In the genomic region with DNA sequence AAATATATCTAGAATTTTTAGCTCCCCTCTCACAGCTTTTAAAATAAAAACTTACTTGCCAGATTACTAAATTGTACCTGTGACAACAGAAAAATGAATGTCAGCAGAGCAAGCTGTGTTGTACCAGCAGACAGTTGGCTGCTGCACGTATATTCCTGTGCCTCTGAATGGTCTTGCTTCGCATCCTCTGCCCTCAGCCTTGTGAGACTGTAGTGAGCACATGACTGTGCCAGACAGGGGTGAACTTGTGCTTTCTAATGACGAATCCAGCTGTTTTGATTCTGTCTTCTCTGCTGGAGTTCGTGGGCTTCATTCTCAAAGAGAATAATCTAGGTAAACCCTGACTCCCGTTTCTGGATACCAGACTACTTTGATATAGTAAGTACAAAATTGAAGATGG, we compare ENCODE assay signal across 2 cellular contexts.
TF ChIP-seq lines count a peak whose summit lies in the region.

No MANE protein-coding gene starts in this region.

TF ChIP-seq in IMR-90, 13 proteins besides CTCF, POLR2A, EP300 and RAD21:
- no peak for TF ChIP-seq CEBPB (IDR thresholded peaks at IDR 0.05; ENCODE audit: low read depth, low read length)
- no peak for TF ChIP-seq CHD1 (IDR thresholded peaks at IDR 0.05; ENCODE audit: low read depth, low read length)
- TF ChIP-seq FOS (IDR thresholded peaks at IDR 0.05; ENCODE audit: low read depth, low read length) = no peak
- TF ChIP-seq, protein P1, sequence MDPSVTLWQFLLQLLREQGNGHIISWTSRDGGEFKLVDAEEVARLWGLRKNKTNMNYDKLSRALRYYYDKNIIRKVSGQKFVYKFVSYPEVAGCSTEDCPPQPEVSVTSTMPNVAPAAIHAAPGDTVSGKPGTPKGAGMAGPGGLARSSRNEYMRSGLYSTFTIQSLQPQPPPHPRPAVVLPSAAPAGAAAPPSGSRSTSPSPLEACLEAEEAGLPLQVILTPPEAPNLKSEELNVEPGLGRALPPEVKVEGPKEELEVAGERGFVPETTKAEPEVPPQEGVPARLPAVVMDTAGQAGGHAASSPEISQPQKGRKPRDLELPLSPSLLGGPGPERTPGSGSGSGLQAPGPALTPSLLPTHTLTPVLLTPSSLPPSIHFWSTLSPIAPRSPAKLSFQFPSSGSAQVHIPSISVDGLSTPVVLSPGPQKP (IDR thresholded peaks at IDR 0.05; ENCODE audit: borderline replicate concordance, low read depth, low read length) = no peak
- TF ChIP-seq, protein P2, sequence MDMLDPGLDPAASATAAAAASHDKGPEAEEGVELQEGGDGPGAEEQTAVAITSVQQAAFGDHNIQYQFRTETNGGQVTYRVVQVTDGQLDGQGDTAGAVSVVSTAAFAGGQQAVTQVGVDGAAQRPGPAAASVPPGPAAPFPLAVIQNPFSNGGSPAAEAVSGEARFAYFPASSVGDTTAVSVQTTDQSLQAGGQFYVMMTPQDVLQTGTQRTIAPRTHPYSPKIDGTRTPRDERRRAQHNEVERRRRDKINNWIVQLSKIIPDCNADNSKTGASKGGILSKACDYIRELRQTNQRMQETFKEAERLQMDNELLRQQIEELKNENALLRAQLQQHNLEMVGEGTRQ (IDR thresholded peaks at IDR 0.05; ENCODE audit: low read depth, low read length) = no peak
- TF ChIP-seq BHLHE40 (IDR thresholded peaks at IDR 0.05; ENCODE audit: low read depth, low read length) = no peak
- TF ChIP-seq RFX5 (IDR thresholded peaks at IDR 0.05; ENCODE audit: low read depth, low read length) = no peak
- no peak for TF ChIP-seq SMC3 (IDR thresholded peaks at IDR 0.05; ENCODE audit: low read depth, low read length)
- TF ChIP-seq MAZ (IDR thresholded peaks at IDR 0.05; ENCODE audit: borderline replicate concordance, low read depth, low read length) = no peak
- no peak for TF ChIP-seq NFE2L2 (IDR thresholded peaks at IDR 0.05; ENCODE audit: low read depth, low read length)
- no peak for TF ChIP-seq MAFK (IDR thresholded peaks at IDR 0.05; ENCODE audit: low read depth, low read length)
- no peak for TF ChIP-seq RCOR1 (IDR thresholded peaks at IDR 0.05; ENCODE audit: insufficient replicate concordance, low read length)
- no peak for TF ChIP-seq MXI1 (IDR thresholded peaks at IDR 0.05; ENCODE audit: borderline replicate concordance, low read depth, low read length)

TF ChIP-seq in WTC11, 78 proteins besides CTCF, POLR2A, EP300 and RAD21:
- TF ChIP-seq, protein P3, sequence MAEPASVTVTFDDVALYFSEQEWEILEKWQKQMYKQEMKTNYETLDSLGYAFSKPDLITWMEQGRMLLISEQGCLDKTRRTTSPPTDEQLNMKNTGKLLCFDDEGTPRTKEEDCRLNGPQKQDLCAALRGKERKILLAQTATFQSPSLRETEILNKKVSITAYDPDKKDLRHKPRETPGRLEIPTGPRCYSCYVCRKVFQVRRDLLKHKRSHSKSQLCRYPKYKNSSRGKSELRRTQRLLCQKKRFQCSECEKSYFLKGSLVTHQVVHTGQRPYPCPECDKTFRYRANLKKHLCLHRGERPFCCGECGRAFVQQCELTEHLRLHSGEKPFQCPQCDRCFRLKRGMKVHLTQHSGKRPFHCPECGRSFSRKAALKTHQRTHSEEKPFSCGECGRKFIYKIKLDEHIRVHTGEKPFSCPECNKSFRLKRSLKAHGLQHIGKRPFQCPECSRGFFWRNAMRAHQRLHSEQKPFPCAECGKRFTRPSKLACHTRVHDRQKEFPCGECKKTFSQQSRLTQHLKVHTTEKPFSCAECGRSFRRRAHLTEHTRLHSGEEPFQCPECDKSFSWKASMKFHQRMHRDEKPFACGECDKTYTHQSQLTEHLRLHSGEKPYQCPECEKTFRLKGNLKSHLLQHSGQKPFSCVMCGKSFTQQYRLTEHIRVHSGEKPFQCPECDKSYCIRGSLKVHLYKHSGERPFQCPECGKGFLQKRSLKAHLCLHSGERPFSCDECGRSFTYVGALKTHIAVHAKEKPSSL (CRISPR knock-in tag; conservative IDR thresholded peaks at IDR 0.05) = no peak
- no peak for TF ChIP-seq ZNF121 (CRISPR knock-in tag; IDR thresholded peaks at IDR 0.05)
- TF ChIP-seq, protein P4, sequence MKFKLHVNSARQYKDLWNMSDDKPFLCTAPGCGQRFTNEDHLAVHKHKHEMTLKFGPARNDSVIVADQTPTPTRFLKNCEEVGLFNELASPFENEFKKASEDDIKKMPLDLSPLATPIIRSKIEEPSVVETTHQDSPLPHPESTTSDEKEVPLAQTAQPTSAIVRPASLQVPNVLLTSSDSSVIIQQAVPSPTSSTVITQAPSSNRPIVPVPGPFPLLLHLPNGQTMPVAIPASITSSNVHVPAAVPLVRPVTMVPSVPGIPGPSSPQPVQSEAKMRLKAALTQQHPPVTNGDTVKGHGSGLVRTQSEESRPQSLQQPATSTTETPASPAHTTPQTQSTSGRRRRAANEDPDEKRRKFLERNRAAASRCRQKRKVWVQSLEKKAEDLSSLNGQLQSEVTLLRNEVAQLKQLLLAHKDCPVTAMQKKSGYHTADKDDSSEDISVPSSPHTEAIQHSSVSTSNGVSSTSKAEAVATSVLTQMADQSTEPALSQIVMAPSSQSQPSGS (CRISPR knock-in tag; IDR thresholded peaks at IDR 0.05; ENCODE audit: borderline replicate concordance, low read depth) = no peak
- TF ChIP-seq, protein P5, sequence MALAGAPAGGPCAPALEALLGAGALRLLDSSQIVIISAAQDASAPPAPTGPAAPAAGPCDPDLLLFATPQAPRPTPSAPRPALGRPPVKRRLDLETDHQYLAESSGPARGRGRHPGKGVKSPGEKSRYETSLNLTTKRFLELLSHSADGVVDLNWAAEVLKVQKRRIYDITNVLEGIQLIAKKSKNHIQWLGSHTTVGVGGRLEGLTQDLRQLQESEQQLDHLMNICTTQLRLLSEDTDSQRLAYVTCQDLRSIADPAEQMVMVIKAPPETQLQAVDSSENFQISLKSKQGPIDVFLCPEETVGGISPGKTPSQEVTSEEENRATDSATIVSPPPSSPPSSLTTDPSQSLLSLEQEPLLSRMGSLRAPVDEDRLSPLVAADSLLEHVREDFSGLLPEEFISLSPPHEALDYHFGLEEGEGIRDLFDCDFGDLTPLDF (CRISPR knock-in tag; IDR thresholded peaks at IDR 0.05) = no peak
- TF ChIP-seq, protein P6, sequence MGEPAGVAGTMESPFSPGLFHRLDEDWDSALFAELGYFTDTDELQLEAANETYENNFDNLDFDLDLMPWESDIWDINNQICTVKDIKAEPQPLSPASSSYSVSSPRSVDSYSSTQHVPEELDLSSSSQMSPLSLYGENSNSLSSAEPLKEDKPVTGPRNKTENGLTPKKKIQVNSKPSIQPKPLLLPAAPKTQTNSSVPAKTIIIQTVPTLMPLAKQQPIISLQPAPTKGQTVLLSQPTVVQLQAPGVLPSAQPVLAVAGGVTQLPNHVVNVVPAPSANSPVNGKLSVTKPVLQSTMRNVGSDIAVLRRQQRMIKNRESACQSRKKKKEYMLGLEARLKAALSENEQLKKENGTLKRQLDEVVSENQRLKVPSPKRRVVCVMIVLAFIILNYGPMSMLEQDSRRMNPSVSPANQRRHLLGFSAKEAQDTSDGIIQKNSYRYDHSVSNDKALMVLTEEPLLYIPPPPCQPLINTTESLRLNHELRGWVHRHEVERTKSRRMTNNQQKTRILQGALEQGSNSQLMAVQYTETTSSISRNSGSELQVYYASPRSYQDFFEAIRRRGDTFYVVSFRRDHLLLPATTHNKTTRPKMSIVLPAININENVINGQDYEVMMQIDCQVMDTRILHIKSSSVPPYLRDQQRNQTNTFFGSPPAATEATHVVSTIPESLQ (CRISPR knock-in tag; IDR thresholded peaks at IDR 0.05) = no peak
- TF ChIP-seq, protein P7, sequence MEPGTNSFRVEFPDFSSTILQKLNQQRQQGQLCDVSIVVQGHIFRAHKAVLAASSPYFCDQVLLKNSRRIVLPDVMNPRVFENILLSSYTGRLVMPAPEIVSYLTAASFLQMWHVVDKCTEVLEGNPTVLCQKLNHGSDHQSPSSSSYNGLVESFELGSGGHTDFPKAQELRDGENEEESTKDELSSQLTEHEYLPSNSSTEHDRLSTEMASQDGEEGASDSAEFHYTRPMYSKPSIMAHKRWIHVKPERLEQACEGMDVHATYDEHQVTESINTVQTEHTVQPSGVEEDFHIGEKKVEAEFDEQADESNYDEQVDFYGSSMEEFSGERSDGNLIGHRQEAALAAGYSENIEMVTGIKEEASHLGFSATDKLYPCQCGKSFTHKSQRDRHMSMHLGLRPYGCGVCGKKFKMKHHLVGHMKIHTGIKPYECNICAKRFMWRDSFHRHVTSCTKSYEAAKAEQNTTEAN (CRISPR knock-in tag; IDR thresholded peaks at IDR 0.05) = no peak
- no peak for TF ChIP-seq NFE2L1 (CRISPR knock-in tag; IDR thresholded peaks at IDR 0.05)
- TF ChIP-seq JUN (CRISPR knock-in tag; IDR thresholded peaks at IDR 0.05) = no peak
- TF ChIP-seq, protein P8, sequence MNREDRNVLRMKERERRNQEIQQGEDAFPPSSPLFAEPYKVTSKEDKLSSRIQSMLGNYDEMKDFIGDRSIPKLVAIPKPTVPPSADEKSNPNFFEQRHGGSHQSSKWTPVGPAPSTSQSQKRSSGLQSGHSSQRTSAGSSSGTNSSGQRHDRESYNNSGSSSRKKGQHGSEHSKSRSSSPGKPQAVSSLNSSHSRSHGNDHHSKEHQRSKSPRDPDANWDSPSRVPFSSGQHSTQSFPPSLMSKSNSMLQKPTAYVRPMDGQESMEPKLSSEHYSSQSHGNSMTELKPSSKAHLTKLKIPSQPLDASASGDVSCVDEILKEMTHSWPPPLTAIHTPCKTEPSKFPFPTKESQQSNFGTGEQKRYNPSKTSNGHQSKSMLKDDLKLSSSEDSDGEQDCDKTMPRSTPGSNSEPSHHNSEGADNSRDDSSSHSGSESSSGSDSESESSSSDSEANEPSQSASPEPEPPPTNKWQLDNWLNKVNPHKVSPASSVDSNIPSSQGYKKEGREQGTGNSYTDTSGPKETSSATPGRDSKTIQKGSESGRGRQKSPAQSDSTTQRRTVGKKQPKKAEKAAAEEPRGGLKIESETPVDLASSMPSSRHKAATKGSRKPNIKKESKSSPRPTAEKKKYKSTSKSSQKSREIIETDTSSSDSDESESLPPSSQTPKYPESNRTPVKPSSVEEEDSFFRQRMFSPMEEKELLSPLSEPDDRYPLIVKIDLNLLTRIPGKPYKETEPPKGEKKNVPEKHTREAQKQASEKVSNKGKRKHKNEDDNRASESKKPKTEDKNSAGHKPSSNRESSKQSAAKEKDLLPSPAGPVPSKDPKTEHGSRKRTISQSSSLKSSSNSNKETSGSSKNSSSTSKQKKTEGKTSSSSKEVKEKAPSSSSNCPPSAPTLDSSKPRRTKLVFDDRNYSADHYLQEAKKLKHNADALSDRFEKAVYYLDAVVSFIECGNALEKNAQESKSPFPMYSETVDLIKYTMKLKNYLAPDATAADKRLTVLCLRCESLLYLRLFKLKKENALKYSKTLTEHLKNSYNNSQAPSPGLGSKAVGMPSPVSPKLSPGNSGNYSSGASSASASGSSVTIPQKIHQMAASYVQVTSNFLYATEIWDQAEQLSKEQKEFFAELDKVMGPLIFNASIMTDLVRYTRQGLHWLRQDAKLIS (CRISPR knock-in tag; IDR thresholded peaks at IDR 0.05; ENCODE audit: borderline replicate concordance) = no peak
- TF ChIP-seq JAZF1 (CRISPR knock-in tag; IDR thresholded peaks at IDR 0.05) = no peak
- TF ChIP-seq, protein P9, sequence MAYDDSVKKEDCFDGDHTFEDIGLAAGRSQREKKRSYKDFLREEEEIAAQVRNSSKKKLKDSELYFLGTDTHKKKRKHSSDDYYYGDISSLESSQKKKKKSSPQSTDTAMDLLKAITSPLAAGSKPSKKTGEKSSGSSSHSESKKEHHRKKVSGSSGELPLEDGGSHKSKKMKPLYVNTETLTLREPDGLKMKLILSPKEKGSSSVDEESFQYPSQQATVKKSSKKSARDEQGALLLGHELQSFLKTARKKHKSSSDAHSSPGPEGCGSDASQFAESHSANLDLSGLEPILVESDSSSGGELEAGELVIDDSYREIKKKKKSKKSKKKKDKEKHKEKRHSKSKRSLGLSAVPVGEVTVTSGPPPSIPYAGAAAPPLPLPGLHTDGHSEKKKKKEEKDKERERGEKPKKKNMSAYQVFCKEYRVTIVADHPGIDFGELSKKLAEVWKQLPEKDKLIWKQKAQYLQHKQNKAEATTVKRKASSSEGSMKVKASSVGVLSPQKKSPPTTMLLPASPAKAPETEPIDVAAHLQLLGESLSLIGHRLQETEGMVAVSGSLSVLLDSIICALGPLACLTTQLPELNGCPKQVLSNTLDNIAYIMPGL (CRISPR knock-in tag; IDR thresholded peaks at IDR 0.05) = no peak
- TF ChIP-seq, protein P10, sequence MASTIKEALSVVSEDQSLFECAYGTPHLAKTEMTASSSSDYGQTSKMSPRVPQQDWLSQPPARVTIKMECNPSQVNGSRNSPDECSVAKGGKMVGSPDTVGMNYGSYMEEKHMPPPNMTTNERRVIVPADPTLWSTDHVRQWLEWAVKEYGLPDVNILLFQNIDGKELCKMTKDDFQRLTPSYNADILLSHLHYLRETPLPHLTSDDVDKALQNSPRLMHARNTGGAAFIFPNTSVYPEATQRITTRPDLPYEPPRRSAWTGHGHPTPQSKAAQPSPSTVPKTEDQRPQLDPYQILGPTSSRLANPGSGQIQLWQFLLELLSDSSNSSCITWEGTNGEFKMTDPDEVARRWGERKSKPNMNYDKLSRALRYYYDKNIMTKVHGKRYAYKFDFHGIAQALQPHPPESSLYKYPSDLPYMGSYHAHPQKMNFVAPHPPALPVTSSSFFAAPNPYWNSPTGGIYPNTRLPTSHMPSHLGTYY (CRISPR knock-in tag; IDR thresholded peaks at IDR 0.05) = no peak
- TF ChIP-seq MXD4 (CRISPR knock-in tag; IDR thresholded peaks at IDR 0.05; ENCODE audit: borderline replicate concordance) = no peak
- no peak for TF ChIP-seq CREM (CRISPR knock-in tag; IDR thresholded peaks at IDR 0.05)
- TF ChIP-seq GABPB1 (CRISPR knock-in tag; IDR thresholded peaks at IDR 0.05) = no peak
- TF ChIP-seq RORB (CRISPR knock-in tag; IDR thresholded peaks at IDR 0.05) = no peak
- TF ChIP-seq, protein P11, sequence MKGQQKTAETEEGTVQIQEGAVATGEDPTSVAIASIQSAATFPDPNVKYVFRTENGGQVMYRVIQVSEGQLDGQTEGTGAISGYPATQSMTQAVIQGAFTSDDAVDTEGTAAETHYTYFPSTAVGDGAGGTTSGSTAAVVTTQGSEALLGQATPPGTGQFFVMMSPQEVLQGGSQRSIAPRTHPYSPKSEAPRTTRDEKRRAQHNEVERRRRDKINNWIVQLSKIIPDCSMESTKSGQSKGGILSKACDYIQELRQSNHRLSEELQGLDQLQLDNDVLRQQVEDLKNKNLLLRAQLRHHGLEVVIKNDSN (CRISPR knock-in tag; IDR thresholded peaks at IDR 0.05) = no peak
